1 cellular context compared by ENCODE assay signal in genomic region chr2:219207254-219207883, GRCh38.
A peak's percentile ranks its signal among the peaks of the same experiment; 100 is the strongest.
TF ChIP-seq lines count a peak whose summit lies in the region.

No MANE protein-coding gene starts in this region.

TF ChIP-seq in HepG2, 621 proteins besides CTCF, POLR2A, EP300 and RAD21 (continued from another document and continues in another):
- TF ChIP-seq ZNF276 (CRISPR knock-in tag; IDR thresholded peaks at IDR 0.05; ENCODE audit: low read depth) (0 out of 2 replicates have a peak, but pooled peaks have one; percentile 39), POLR2G (IDR thresholded peaks at IDR 0.05; ENCODE audit: low read depth, low read length) (peak; percentile 19; the same call in 1 of the 2 replicates), KLF12 (CRISPR knock-in tag; IDR thresholded peaks at IDR 0.05; ENCODE audit: borderline replicate concordance) (no peak), YEATS2 (CRISPR knock-in tag; IDR thresholded peaks at IDR 0.05; ENCODE audit: borderline replicate concordance) (no peak), ATF4 (CRISPR knock-in tag; IDR thresholded peaks at IDR 0.05) (no peak; a peak in 1 of 4 replicates), SP2 (CRISPR knock-in tag; IDR thresholded peaks at IDR 0.05) (no peak), ZBTB14 (CRISPR knock-in tag; IDR thresholded peaks at IDR 0.05) (no peak), MTF1 (CRISPR knock-in tag; IDR thresholded peaks at IDR 0.05) (no peak), HINFP (CRISPR knock-in tag; IDR thresholded peaks at IDR 0.05; ENCODE audit: low read depth) (peak; percentile 65; the same call in 1 of the 2 replicates), ZNF207 (IDR thresholded peaks at IDR 0.05; ENCODE audit: borderline replicate concordance) (no peak), TRIM22 (IDR thresholded peaks at IDR 0.05) (no peak), JUNB (CRISPR knock-in tag; IDR thresholded peaks at IDR 0.05; ENCODE audit: borderline replicate concordance) (no peak), ZBTB43 (CRISPR knock-in tag; conservative IDR thresholded peaks at IDR 0.05) (no peak), ZNF549 (CRISPR knock-in tag; IDR thresholded peaks at IDR 0.05) (no peak), CREB1 (IDR thresholded peaks at IDR 0.05) (no peak), CREB1 (CRISPR knock-in tag; IDR thresholded peaks at IDR 0.05) (no peak), ZNF24 (IDR thresholded peaks at IDR 0.05) (no peak), ZNF101 (CRISPR knock-in tag; IDR thresholded peaks at IDR 0.05; ENCODE audit: borderline replicate concordance, low read depth) (no peak), TMF1 (CRISPR knock-in tag; IDR thresholded peaks at IDR 0.05; ENCODE audit: low read depth) (no peak), STAG1 (CRISPR knock-in tag; IDR thresholded peaks at IDR 0.05) (no peak), CBFB (CRISPR knock-in tag; IDR thresholded peaks at IDR 0.05) (no peak; the same call in 1 of the 2 replicates), ZKSCAN5 (CRISPR knock-in tag; IDR thresholded peaks at IDR 0.05) (no peak), DPF2 (CRISPR knock-in tag; IDR thresholded peaks at IDR 0.05; ENCODE audit: borderline replicate concordance, low read depth) (no peak), ZNF136 (CRISPR knock-in tag; IDR thresholded peaks at IDR 0.05; ENCODE audit: low read depth) (peak; percentile 71; the same call in 1 of the 2 replicates), CREM (IDR thresholded peaks at IDR 0.05) (no peak; the same call in 1 of the 2 replicates), CREM (CRISPR knock-in tag; IDR thresholded peaks at IDR 0.05) (no peak), ZNF607 (CRISPR knock-in tag; IDR thresholded peaks at IDR 0.05; ENCODE audit: borderline replicate concordance) (peak; percentile 68; the same call in 1 of the 2 replicates), ZMAT5 (CRISPR knock-in tag; IDR thresholded peaks at IDR 0.05; ENCODE audit: borderline replicate concordance, low read depth) (no peak), ZNF883 (CRISPR knock-in tag; IDR thresholded peaks at IDR 0.05; ENCODE audit: not compliant biosample characterization) (peak; percentile 16), HOXA5 (CRISPR knock-in tag; IDR thresholded peaks at IDR 0.05) (peak; percentile 16; the same call in 1 of the 2 replicates), NFYB (CRISPR knock-in tag; IDR thresholded peaks at IDR 0.05) (no peak), ZNF350 (CRISPR knock-in tag; IDR thresholded peaks at IDR 0.05; ENCODE audit: borderline replicate concordance, low read depth) (peak; percentile 14; the same call in 1 of the 2 replicates), U2AF2 (IDR thresholded peaks at IDR 0.05; ENCODE audit: low read depth, low read length) (no peak; the same call in 1 of the 2 replicates), MAZ (IDR thresholded peaks at IDR 0.05; ENCODE audit: borderline replicate concordance, low read depth, low read length) (no peak), MAZ (CRISPR knock-in tag; IDR thresholded peaks at IDR 0.05; ENCODE audit: low read depth) (no peak), NR0B2 (CRISPR knock-in tag; IDR thresholded peaks at IDR 0.05) (peak; percentile 61; the same call in 1 of the 2 replicates), PREB (CRISPR knock-in tag; IDR thresholded peaks at IDR 0.05) (no peak), MAX (IDR thresholded peaks at IDR 0.05) (peak; percentile 8; the same call in 1 of the 2 replicates), ZNF281 (CRISPR knock-in tag; IDR thresholded peaks at IDR 0.05; ENCODE audit: borderline replicate concordance) (no peak), ZNF614 (CRISPR knock-in tag; IDR thresholded peaks at IDR 0.05; ENCODE audit: borderline replicate concordance) (0 out of 2 replicates have a peak, but pooled peaks have one; percentile 4), GATA4 (IDR thresholded peaks at IDR 0.05; ENCODE audit: borderline replicate concordance, low read depth) (no peak), LCORL (IDR thresholded peaks at IDR 0.05) (no peak), LCORL (CRISPR knock-in tag; IDR thresholded peaks at IDR 0.05) (no peak; the same call in 1 of the 2 replicates)
